ENCODE assay signal across 16 cellular contexts in the genomic region with DNA sequence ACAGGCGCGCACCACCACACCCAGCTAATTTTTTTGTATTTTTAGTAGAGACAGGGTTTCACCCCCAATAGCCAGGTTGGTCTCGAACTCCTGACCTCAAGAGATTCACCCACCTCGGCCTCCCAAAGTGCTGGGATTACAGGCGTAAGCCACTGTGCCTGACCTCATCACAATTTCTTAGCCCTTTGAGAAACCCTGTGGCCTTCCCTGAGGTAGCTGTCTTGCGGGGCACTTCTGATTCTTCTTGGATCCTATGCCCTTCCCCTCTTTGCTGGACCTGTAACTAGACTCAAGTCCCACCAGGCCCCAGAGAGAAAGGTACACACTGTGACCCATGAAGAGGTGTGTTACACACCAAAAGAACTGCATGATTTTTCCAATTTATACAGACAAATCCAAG. TPM values are rescaled to one million over a fixed set of nuclear protein-coding genes. Genes with fewer than 3 reads are reported as not detected.
"Had no signal": no experiment of that assay in that cellular context is flagged by ENCODE, and none has a peak within 500 bp of the region (broad histone marks: within the 10 kb centered on the region; RNA-seq: fewer than 3 reads in every experiment).

No MANE protein-coding gene starts in this region.

- DNase-seq: activated CD4-positive, alpha-beta memory T cell treated with anti-CD3 and anti-CD28 coated beads, Interleukin-2, amount 10 ng/mL, durations not matched to agents 7 days and 5 days; activated T-cell treated with anti-CD3 and anti-CD28 coated beads, Interleukin-2, amount 50 U/mL, for 4 hours; erythroblast; islet precursor cell; right cardiac atrium; small intestine; stimulated activated CD4-positive, alpha-beta T cell treated with anti-CD3 and anti-CD28 coated beads, Interleukin-4, amount 100 ng/mL, for 4 hours; stimulated activated CD8-positive, alpha-beta memory T cell treated with anti-CD3 and anti-CD28 coated beads, Interleukin-4, amount 100 ng/mL, for 48 hours; stimulated activated naive CD8-positive, alpha-beta T cell treated with anti-CD3 and anti-CD28 coated beads, Interleukin-15, amount 100 ng/mL, for 72 hours had no signal

- H3K27ac Mint-ChIP-seq: mesothelial cell of epicardium; stimulated activated naive CD8-positive, alpha-beta T cell treated with anti-CD3 and anti-CD28 coated beads, Interleukin-15, amount 100 ng/mL, for 72 hours; type B pancreatic cell had no signal

- H3K4me3 ChIP-seq: ascending aorta, lung, prostate gland had no signal

- H3K4me3 Mint-ChIP-seq: activated CD4-positive, alpha-beta memory T cell treated with anti-CD3 and anti-CD28 coated beads, Interleukin-2, amount 10 ng/mL, durations not matched to agents 7 days and 5 days; activated T-cell treated with anti-CD3 and anti-CD28 coated beads, Interleukin-2, amount 50 U/mL, for 4 hours; mesothelial cell of epicardium; stimulated activated naive CD8-positive, alpha-beta T cell treated with anti-CD3 and anti-CD28 coated beads, Interleukin-15, amount 100 ng/mL, for 72 hours; type B pancreatic cell had no signal

- H3K27me3 Mint-ChIP-seq: activated CD4-positive, alpha-beta memory T cell treated with anti-CD3 and anti-CD28 coated beads, Interleukin-2, amount 10 ng/mL, durations not matched to agents 7 days and 5 days; stimulated activated naive CD8-positive, alpha-beta T cell treated with anti-CD3 and anti-CD28 coated beads, Interleukin-15, amount 100 ng/mL, for 72 hours; type B pancreatic cell had no signal

- H3K9me3 ChIP-seq: ascending aorta, prostate gland had no signal

- H3K27me3 ChIP-seq: ascending aorta had no signal

- H3K27ac ChIP-seq: ascending aorta, prostate gland had no signal

- ATAC-seq: activated T-cell treated with anti-CD3 and anti-CD28 coated beads, Interleukin-2, amount 50 U/mL, for 4 hours; right cardiac atrium; stimulated activated naive CD8-positive, alpha-beta T cell treated with anti-CD3 and anti-CD28 coated beads, Interleukin-15, amount 100 ng/mL, for 72 hours had no signal

- H3K9me3 Mint-ChIP-seq: activated CD4-positive, alpha-beta memory T cell treated with anti-CD3 and anti-CD28 coated beads, Interleukin-2, amount 10 ng/mL, durations not matched to agents 7 days and 5 days; activated T-cell treated with anti-CD3 and anti-CD28 coated beads, Interleukin-2, amount 50 U/mL, for 4 hours; mesothelial cell of epicardium; stimulated activated naive CD8-positive, alpha-beta T cell treated with anti-CD3 and anti-CD28 coated beads, Interleukin-15, amount 100 ng/mL, for 72 hours; type B pancreatic cell had no signal

RNA-seq across cellular contexts. Expression of a gene that starts 13.5 kb away (rescaled TPM):
- total RNA-seq: activated CD4-positive, alpha-beta memory T cell treated with anti-CD3 and anti-CD28 coated beads, Interleukin-2, amount 10 ng/mL, durations not matched to agents 7 days and 5 days; ascending aorta; osteoblast; T-helper 2 cell treated with Interferon-gamma antibody and Interleukin-4, amounts not matched to agents 100 ng/mL and 5 ng/mL, for 36 hours had no signal
